Comparison of ENCODE assay signal across 4 cellular contexts in the genomic region with DNA sequence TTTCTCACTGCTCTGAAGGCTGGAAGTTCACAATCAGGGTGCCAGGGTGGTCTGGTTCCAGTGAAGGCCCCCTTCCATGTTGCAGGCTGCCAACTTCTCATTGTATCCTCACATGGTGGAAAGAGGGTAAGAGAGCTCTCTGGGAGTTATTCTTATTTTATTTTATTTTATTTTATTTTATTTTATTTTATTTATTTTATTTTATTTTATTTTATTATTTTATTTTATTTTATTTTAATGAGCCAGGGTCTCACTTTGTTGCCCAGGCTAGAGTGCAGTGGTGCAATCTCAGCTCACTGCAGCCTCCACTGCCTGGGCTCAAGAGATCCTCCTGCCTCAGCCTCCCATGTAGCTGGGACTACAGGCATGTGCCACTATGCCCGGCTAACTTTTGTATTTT. TPM values are rescaled to one million over a fixed set of nuclear protein-coding genes. Genes with fewer than 3 reads are reported as not detected.
"Had no signal": no experiment of that assay in that cellular context is flagged by ENCODE, and none has a peak within 500 bp of the region (broad histone marks: within the 10 kb centered on the region; RNA-seq: fewer than 3 reads in every experiment).

No MANE protein-coding gene starts in this region.

RNA-seq across cellular contexts. Expression of gene DNAH3, which starts 5.4 kb away (rescaled TPM):
- total RNA-seq: M059J, MCF 10A had no signal

RNA-seq across cellular contexts. Expression of gene ZP2, which starts 55.4 kb away (rescaled TPM):
- total RNA-seq: LHCN-M2, M059J, MCF 10A, NCI-H460 had no signal
